Comparison of ENCODE assay signal across 35 cellular contexts in the genomic region with DNA sequence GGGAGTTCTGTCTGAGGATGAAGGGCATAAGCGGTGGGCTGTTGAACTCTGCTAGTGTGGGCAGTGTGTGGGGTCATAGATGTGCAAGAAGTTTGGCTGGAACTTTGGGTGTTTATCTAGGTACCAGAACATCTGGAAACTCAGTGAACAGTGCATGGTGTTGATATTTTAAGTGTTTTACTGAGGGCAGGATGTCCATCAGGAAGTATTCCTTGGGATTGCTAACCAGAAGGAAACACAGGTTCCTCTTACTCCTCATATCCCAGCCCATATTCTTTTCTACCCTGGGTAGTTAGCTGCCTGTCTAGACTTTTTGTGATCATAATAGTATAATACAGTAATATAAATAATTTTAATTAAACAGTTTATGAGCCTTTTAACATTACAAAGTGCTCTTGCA.
"Had no signal": no experiment of that assay in that cellular context is flagged by ENCODE, and none has a peak within 500 bp of the region (broad histone marks: within the 10 kb centered on the region; RNA-seq: fewer than 3 reads in every experiment).

No MANE protein-coding gene starts in this region.

- H3K36me3 ChIP-seq: breast epithelium, SJCRH30, WERI-Rb-1 had no signal

- H3K4me1 ChIP-seq: body of pancreas, breast epithelium, SJCRH30 had no signal

- ATAC-seq: activated CD8-positive, alpha-beta memory T cell treated with anti-CD3 and anti-CD28 coated beads, Interleukin-2, amount 10 ng/mL, durations not matched to agents 7 days and 5 days; body of pancreas had no signal

- H3K9me3 ChIP-seq: body of pancreas, breast epithelium, SJCRH30 had no signal

- H3K9me3 Mint-ChIP-seq: activated CD4-positive, alpha-beta memory T cell treated with anti-CD3 and anti-CD28 coated beads, Interleukin-2, amount 10 ng/mL, durations not matched to agents 7 days and 5 days; activated naive CD4-positive, alpha-beta T cell treated with anti-CD3 and anti-CD28 coated beads, Interleukin-2, amount 50 U/mL, for 24 hours had no signal

- H3K27ac Mint-ChIP-seq: activated CD4-positive, alpha-beta memory T cell treated with anti-CD3 and anti-CD28 coated beads, Interleukin-2, amount 10 ng/mL, durations not matched to agents 7 days and 5 days; activated naive CD4-positive, alpha-beta T cell treated with anti-CD3 and anti-CD28 coated beads, Interleukin-2, amount 50 U/mL, for 24 hours; activated naive CD8-positive, alpha-beta T cell treated with anti-CD3 and anti-CD28 coated beads, Interleukin-2, amount 10 ng/mL, durations not matched to agents 7 days and 5 days; activated T-helper 2 cell treated with anti-CD3 and anti-CD28 coated beads, Interferon-gamma antibody, Interleukin-2, Interleukin-4, amounts not matched to agents 10 μg/mL and 5 μg/mL and 100 μg/mL, durations not matched to agents 14 hours and 24 hours and 36 hours had no signal

- H3K4me3 ChIP-seq: body of pancreas, breast epithelium, PC-9, SJCRH30, SK-N-MC had no signal

- H3K27ac ChIP-seq: body of pancreas, breast epithelium, KMS-11, PC-9, RWPE1, SJCRH30, SK-N-MC, WERI-Rb-1 had no signal

- H3K27me3 Mint-ChIP-seq: activated CD4-positive, alpha-beta memory T cell treated with anti-CD3 and anti-CD28 coated beads, Interleukin-2, amount 10 ng/mL, durations not matched to agents 7 days and 5 days; activated CD8-positive, alpha-beta memory T cell treated with anti-CD3 and anti-CD28 coated beads, Interleukin-2, amount 10 ng/mL, durations not matched to agents 7 days and 5 days; activated naive CD4-positive, alpha-beta T cell treated with anti-CD3 and anti-CD28 coated beads, Interleukin-2, amount 50 U/mL, for 24 hours; activated naive CD8-positive, alpha-beta T cell treated with anti-CD3 and anti-CD28 coated beads, Interleukin-2, amount 10 ng/mL, durations not matched to agents 7 days and 5 days had no signal

- H3K4me3 Mint-ChIP-seq: activated CD4-positive, alpha-beta memory T cell treated with anti-CD3 and anti-CD28 coated beads, Interleukin-2, amount 10 ng/mL, durations not matched to agents 7 days and 5 days; activated CD8-positive, alpha-beta memory T cell treated with anti-CD3 and anti-CD28 coated beads, Interleukin-2, amount 10 ng/mL, durations not matched to agents 7 days and 5 days; activated naive CD4-positive, alpha-beta T cell treated with anti-CD3 and anti-CD28 coated beads, Interleukin-2, amount 50 U/mL, for 24 hours; activated naive CD8-positive, alpha-beta T cell treated with anti-CD3 and anti-CD28 coated beads, Interleukin-2, amount 10 ng/mL, durations not matched to agents 7 days and 5 days had no signal

- H3K27me3 ChIP-seq: body of pancreas, breast epithelium, SJCRH30 had no signal

- DNase-seq: activated CD4-positive, alpha-beta memory T cell treated with anti-CD3 and anti-CD28 coated beads, Interleukin-2, amount 10 ng/mL, durations not matched to agents 7 days and 5 days; activated CD4-positive, alpha-beta T cell treated with anti-CD3 and anti-CD28 coated beads for 1 hour; activated CD4-positive, alpha-beta T cell treated with anti-CD3 and anti-CD28 coated beads for 48 hours; activated CD4-positive, CD25-positive, alpha-beta regulatory T cell; activated CD8-positive, alpha-beta memory T cell treated with anti-CD3 and anti-CD28 coated beads for 24 hours; activated CD8-positive, alpha-beta memory T cell treated with anti-CD3 and anti-CD28 coated beads, Interleukin-2, amount 10 ng/mL, durations not matched to agents 7 days and 5 days; activated gamma-delta T cell; activated naive CD4-positive, alpha-beta T cell treated with Interleukin-2 at 50 U/mL for 16 hours; activated naive CD8-positive, alpha-beta T cell treated with anti-CD3 and anti-CD28 coated beads, Interleukin-2, amount 10 ng/mL, durations not matched to agents 7 days and 5 days; activated T-cell treated with anti-CD3 and anti-CD28 coated beads, Interleukin-2, amount 50 U/mL, for 1 hour; body of pancreas; MM.1S; MV-4-11; NCI-H1092; NCI-H1436 treated with DMSO at 0.1 percent for 48 hours; NCI-H1694 treated with DMSO at 0.1 percent for 48 hours; NCI-H2029; NCI-H2171; NCI-H510A; NCI-H526; NCI-H748 treated with DMSO at 0.1 percent for 48 hours; NK-92 treated with Interleukin-12 subunit alpha and Interleukin-12 subunit beta, amount 100 ng/mL, for 24 hours; PC-9; SHP77; SJCRH30; T1000; WERI-Rb-1 had no signal

- FAIRE-seq: astrocyte, RCC 7860 had no signal
